13 cellular contexts compared by ENCODE assay signal in genomic region chr3:100006570-100007271, GRCh38.
DNase-seq lines count a peak whose midpoint lies in the region; ATAC-seq, FAIRE-seq and TF ChIP-seq lines count a peak whose summit lies in the region.
"Had no signal": no experiment of that assay in that cellular context is flagged by ENCODE, and none has a peak within 500 bp of the region (broad histone marks: within the 10 kb centered on the region; RNA-seq: fewer than 3 reads in every experiment).

No MANE protein-coding gene starts in this region.

- H3F3A ChIP-seq in GM23248 (ENCODE audit: insufficient read depth): peaks cover 32% of the 10 kb centered on the region

- ATAC-seq in heart left ventricle (peak in 2 of 4 donors; percentile 12 to 26), GM19023 (IDR thresholded peaks at IDR 0.05; ENCODE audit: unreplicated experiment) (no peak)
- ATAC-seq: stimulated activated naive B cell treated with anti-CD40 and anti-IgM and Interleukin-4, amounts not matched to agents 10 μg/mL and 1 μg/mL and 100 μg/mL, for 72 hours had no signal

- H3K9me3 ChIP-seq in GM23248 (ENCODE audit: low read depth) (no peaks in the 10 kb centered on the region), adipocyte (ENCODE audit: control insufficient read depth, low read length) (no peaks in the 10 kb centered on the region), heart left ventricle (no peaks in the 10 kb centered on the region), skeletal muscle tissue (ENCODE audit: control insufficient read depth in 3 of 3, low read length in 3 of 3) (no peaks in the 10 kb centered on the region), OCI-LY7 (ENCODE audit: low read length) (no peaks in the 10 kb centered on the region)

- H3K4me1 ChIP-seq in GM23248 (ENCODE audit: insufficient read depth): peaks cover 35% of the 10 kb centered on the region
- peaks cover 24% of the 10 kb centered on the region for H3K4me1 ChIP-seq in adipocyte (ENCODE audit: control insufficient read depth, insufficient read depth, low read length)
- peaks cover 10 to 80% (median 56%) of the 10 kb centered on the region in 12 donors for H3K4me1 ChIP-seq in heart left ventricle
- peaks cover 22 to 44% (median 29%) of the 10 kb centered on the region in 3 donors for H3K4me1 ChIP-seq in skeletal muscle tissue (ENCODE audit: control insufficient read depth in 3 of 3, insufficient read depth in 3 of 3, low read length in 3 of 3)
- H3K4me1 ChIP-seq in OCI-LY7 (ENCODE audit: insufficient read depth, low read length, poor library complexity, severe bottlenecking): no peaks in the 10 kb centered on the region

- H3K4me2 ChIP-seq in GM23248 (ENCODE audit: unreplicated experiment): peak overlapping the region; percentile 27
- H3K4me2 ChIP-seq in OCI-LY7 (ENCODE audit: low read length): no peak overlapping the region

- POLR2A ChIA-PET in OCI-LY7 (lab: Charles Lee): interaction anchor here (0.5 to 1.1 kb wide), 5 partner anchors 9 to 39 kb away, joined by 3 read pairs; no protein-coding TSS in a partner anchor

- H4K20me1 ChIP-seq in GM23248 (ENCODE audit: insufficient read depth) (no peaks in the 10 kb centered on the region), OCI-LY7 (ENCODE audit: insufficient read depth, low read length) (no peaks in the 10 kb centered on the region)

- FAIRE-seq in GM12892 (lab: Jason Lieb, UNC): no peak
- FAIRE-seq: H54 had no signal

- intact Hi-C loops in heart left ventricle (cut with DNase I): loop anchor here in 8 of 10 donors (5.0 to 10.0 kb wide), 11 partner anchors 36 to 162 kb away; no protein-coding TSS in a partner anchor
- intact Hi-C loops in OCI-LY7 (cut with micrococcal nuclease; ENCODE audit: unreplicated experiment): no loop called here

- CTCF ChIA-PET in OCI-LY7 (lab: Charles Lee; ENCODE audit: unreplicated experiment): no interaction called here

- no peak for TF ChIP-seq POLR2A in heart left ventricle (IDR thresholded peaks at IDR 0.05)
- no peak for TF ChIP-seq POLR2A in GM12892 (IDR thresholded peaks at IDR 0.05; ENCODE audit: low read depth, low read length)

- H2AFZ ChIP-seq in GM23248 (no peak overlapping the region), OCI-LY7 (ENCODE audit: low read length) (no peak overlapping the region)

- H3K27ac ChIP-seq in GM23248 (no peak overlapping the region), heart left ventricle (peak overlapping the region in 11 of 12 donors; percentile 4 to 78 (median 51)), skeletal muscle tissue (ENCODE audit: low read depth, low read length) (peak overlapping the region; percentile 10), OCI-LY7 (ENCODE audit: low read depth, low read length, poor library complexity, severe bottlenecking) (no peak overlapping the region)

- no peaks in the 10 kb centered on the region for H3K9me2 ChIP-seq in GM23248 (ENCODE audit: insufficient read depth)
- no peaks in the 10 kb centered on the region for H3K9me2 ChIP-seq in OCI-LY7 (ENCODE audit: insufficient read depth, low read length)

- H3K9ac ChIP-seq in GM23248: no peak overlapping the region
- H3K9ac ChIP-seq in adipocyte (ENCODE audit: low read length): peak overlapping the region; percentile 56
- no peak overlapping the region for H3K9ac ChIP-seq in skeletal muscle tissue (ENCODE audit: low read depth in 1 of 3, low read length in 3 of 3)

- H3K79me2 ChIP-seq in GM23248 (ENCODE audit: insufficient read depth) (no peaks in the 10 kb centered on the region), OCI-LY7 (ENCODE audit: insufficient read depth, low read depth, low read length) (no peaks in the 10 kb centered on the region)

- H3K4me3 ChIP-seq in GM23248 (no peak overlapping the region), adipocyte (ENCODE audit: low read length) (no peak overlapping the region), heart left ventricle (no peak overlapping the region), skeletal muscle tissue (ENCODE audit: low read length in 3 of 3) (no peak overlapping the region), OCI-LY7 (ENCODE audit: low read depth, low read length, poor library complexity, severe bottlenecking) (no peak overlapping the region)

- DNase-seq in GM23248 (peak; percentile 71), adipocyte (ENCODE audit: low read depth) (peak; percentile 72), heart left ventricle (no peak), SIG-M5 (lab: John Stamatoyannopoulos, UW) (no peak), GM12892 (ENCODE audit: insufficient read length) (no peak), OCI-LY7 (ENCODE audit: low spot score) (no peak)
- DNase-seq: activated CD4-positive, alpha-beta T cell treated with anti-CD3 and anti-CD28 coated beads, Interleukin-2, amount 10 ng/mL, durations not matched to agents 7 days and 5 days; DMS79; NCI-H1105 treated with DMSO at 0.1 percent for 48 hours; stimulated activated naive B cell treated with anti-CD40 and anti-IgM and Interleukin-4, amounts not matched to agents 10 μg/mL and 1 μg/mL and 100 μg/mL, for 72 hours had no signal

- no peaks in the 10 kb centered on the region for H3K27me3 ChIP-seq in GM23248 (replicated peaks; ENCODE audit: insufficient read depth)
- H3K27me3 ChIP-seq in adipocyte (replicated peaks; ENCODE audit: control insufficient read depth, insufficient read depth, low read length): no peaks in the 10 kb centered on the region
- H3K27me3 ChIP-seq in heart left ventricle: no peaks in the 10 kb centered on the region
- no peaks in the 10 kb centered on the region for H3K27me3 ChIP-seq in skeletal muscle tissue (ENCODE audit: control insufficient read depth in 3 of 3, insufficient read depth in 3 of 3, low read length in 3 of 3)

- 43 to 54% methylated on average over 2 of the region's 2 CpGs for WGBS in GM23248 (ENCODE audit: low coverage in 1 of 2, low lambda C conversion rate in 2 of 2, missing lambda C conversion rate in 2 of 2), 2 experiments
- 55 to 71% (median 62%) methylated on average over 2 of the region's 2 CpGs for WGBS in heart left ventricle, 4 donors

- H3K36me3 ChIP-seq in GM23248 (ENCODE audit: low read depth): no peaks in the 10 kb centered on the region
- H3K36me3 ChIP-seq in adipocyte (ENCODE audit: control insufficient read depth, insufficient read depth, low read length, severe bottlenecking): no peaks in the 10 kb centered on the region
- H3K36me3 ChIP-seq in heart left ventricle: no peaks in the 10 kb centered on the region
- peaks cover 0 to 5% (median 5%) of the 10 kb centered on the region in 3 donors for H3K36me3 ChIP-seq in skeletal muscle tissue (ENCODE audit: control insufficient read depth in 3 of 3, insufficient read depth in 3 of 3, low read length in 3 of 3)
- no peaks in the 10 kb centered on the region for H3K36me3 ChIP-seq in OCI-LY7 (ENCODE audit: insufficient read depth, low read length)

- TF ChIP-seq CTCF in heart left ventricle (IDR thresholded peaks at IDR 0.05) (peak in 4 of 12 donors; percentile 21 to 32 (median 28)), OCI-LY7 (conservative IDR thresholded peaks at IDR 0.05; ENCODE audit: low read length) (no peak)

- in situ Hi-C loops in GM23248 (cut with MboI): no loop called here

- no TSS peak for BruUV-seq in OCI-LY7 (replicated peaks; lab: Mats Ljungman, UMichigan)

Comparison
In these comparisons a context has a peak if more than half of its experiments do, and no peak if none do; other contexts are left out.
1. DNase-seq: peak in GM23248 (single experiment) and adipocyte (single experiment); none in heart left ventricle (0 of 5), SIG-M5 (single experiment), GM12892 (single experiment) and OCI-LY7 (single experiment).
2. H3K27ac ChIP-seq: peak in heart left ventricle (11 of 12) and skeletal muscle tissue (single experiment); none in GM23248 (single experiment) and OCI-LY7 (single experiment).